8 cellular contexts compared by ENCODE assay signal in the genomic region with DNA sequence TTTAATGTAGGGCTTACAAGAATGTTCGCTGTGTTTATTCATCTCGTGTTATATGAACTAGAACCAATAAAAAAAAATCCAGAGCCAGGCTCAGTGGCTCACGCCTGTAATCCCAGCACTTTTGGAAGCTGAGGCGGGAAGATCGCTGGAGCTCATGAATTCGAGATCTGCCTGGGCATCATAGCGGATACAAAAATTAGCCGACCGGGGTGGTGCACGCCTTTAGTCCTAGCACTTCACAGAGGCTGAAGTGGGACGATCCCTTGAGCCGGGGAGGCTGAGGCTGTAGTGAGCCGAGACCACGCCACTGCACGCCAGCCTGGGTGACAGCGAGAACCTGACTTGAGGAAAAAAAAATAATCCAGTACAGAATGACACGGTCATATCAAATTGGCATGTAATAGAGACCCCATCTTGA. TPM values are rescaled to one million over a fixed set of nuclear protein-coding genes. Genes with fewer than 3 reads are reported as not detected.
DNase-seq lines count a peak whose midpoint lies in the region; ATAC-seq and TF ChIP-seq lines count a peak whose summit lies in the region.

No MANE protein-coding gene starts in this region.

- DNase-seq in NCI-H2029 (lab: John Stamatoyannopoulos, UW) (peak; percentile 18), NCI-H2029 treated with DMSO at 0.1 percent for 48 hours (lab: John Stamatoyannopoulos, UW) (no peak), fibroblast of mammary gland (ENCODE audit: low read depth) (no peak), pons (ENCODE audit: low spot score) (peak; percentile 18), NCI-H2107 treated with DMSO at 0.1 percent for 48 hours (lab: John Stamatoyannopoulos, UW; ENCODE audit: unreplicated experiment) (no peak)
- DNase-seq in activated CD4-positive, alpha-beta T cell treated with anti-CD3 and anti-CD28 coated beads, Interleukin-2, amount 10 ng/mL, durations not matched to agents 7 days and 5 days: peak; percentile 61

- peaks cover 17% of the 10 kb centered on the region for H3K36me3 Mint-ChIP-seq in activated CD4-positive, alpha-beta T cell treated with anti-CD3 and anti-CD28 coated beads, Interleukin-2, amount 10 ng/mL, durations not matched to agents 7 days and 5 days (ENCODE audit: low read depth)

- peaks cover 3% of the 10 kb centered on the region for H3K9me3 Mint-ChIP-seq in activated CD4-positive, alpha-beta T cell treated with anti-CD3 and anti-CD28 coated beads, Interleukin-2, amount 10 ng/mL, durations not matched to agents 7 days and 5 days

- no peaks in the 10 kb centered on the region for H3K27me3 Mint-ChIP-seq in activated CD4-positive, alpha-beta T cell treated with anti-CD3 and anti-CD28 coated beads, Interleukin-2, amount 10 ng/mL, durations not matched to agents 7 days and 5 days

- H3K27me3 ChIP-seq in HUES48 (ENCODE audit: control insufficient read depth, insufficient read depth, low read length): no peaks in the 10 kb centered on the region

- peak overlapping the region; percentile 98 for H3K27ac ChIP-seq in HUES48 (ENCODE audit: low read depth, low read length)

- peak overlapping the region; percentile 99 for H3K4me3 Mint-ChIP-seq in activated CD4-positive, alpha-beta T cell treated with anti-CD3 and anti-CD28 coated beads, Interleukin-2, amount 10 ng/mL, durations not matched to agents 7 days and 5 days

- no peak for ATAC-seq in HG03159 (IDR thresholded peaks at IDR 0.05; ENCODE audit: unreplicated experiment)

- H3K4me1 Mint-ChIP-seq in activated CD4-positive, alpha-beta T cell treated with anti-CD3 and anti-CD28 coated beads, Interleukin-2, amount 10 ng/mL, durations not matched to agents 7 days and 5 days: peaks cover 73% of the 10 kb centered on the region

- H3K9me3 ChIP-seq in HUES48 (ENCODE audit: control insufficient read depth, insufficient read depth, low read length): no peaks in the 10 kb centered on the region

- POLR2A ChIA-PET in activated CD4-positive, alpha-beta T cell treated with anti-CD3 and anti-CD28 coated beads, Interleukin-2, amount 10 ng/mL, durations not matched to agents 7 days and 5 days (lab: Charles Lee): interaction anchor here (0.6 to 12.5 kb wide), 28 partner anchors 14 to 1845 kb away, joined by 3 to 593 read pairs (median 6); partner anchors contain the start of gene TRIM27

- peak overlapping the region; percentile 100 for H3K27ac Mint-ChIP-seq in activated CD4-positive, alpha-beta T cell treated with anti-CD3 and anti-CD28 coated beads, Interleukin-2, amount 10 ng/mL, durations not matched to agents 7 days and 5 days

- H3K36me3 ChIP-seq in HUES48 (ENCODE audit: control insufficient read depth, insufficient read depth, low read length): no peaks in the 10 kb centered on the region

- H3K4me3 ChIP-seq in HUES48 (ENCODE audit: low read depth, low read length): peak overlapping the region; percentile 68
- peak overlapping the region; percentile 80 for H3K4me3 ChIP-seq in fibroblast of mammary gland (ENCODE audit: control insufficient read depth, low read depth, low read length)

- CTCF ChIA-PET in activated CD4-positive, alpha-beta T cell treated with anti-CD3 and anti-CD28 coated beads, Interleukin-2, amount 10 ng/mL, durations not matched to agents 7 days and 5 days (lab: Charles Lee): interaction anchor here (0.6 to 6.3 kb wide), 13 partner anchors 15 to 1668 kb away, joined by 3 to 47 read pairs (median 6); a partner anchor contains a TSS

- TF ChIP-seq CTCF in fibroblast of mammary gland (conservative IDR thresholded peaks at IDR 0.05; ENCODE audit: control insufficient read depth, insufficient read depth, low read depth, low read length): no peak

- H3K9ac ChIP-seq in HUES48 (ENCODE audit: low read depth, low read length): peak overlapping the region; percentile 100

- peaks cover 29% of the 10 kb centered on the region for H3K4me1 ChIP-seq in HUES48 (ENCODE audit: control insufficient read depth, insufficient read depth, low read length)

RNA-seq across cellular contexts. Expression of gene OR2B2, which starts 46.2 kb away (rescaled TPM):
- not detected for total RNA-seq in activated CD4-positive, alpha-beta T cell treated with anti-CD3 and anti-CD28 coated beads, Interleukin-2, amount 10 ng/mL, durations not matched to agents 7 days and 5 days

Comparison
In these comparisons a context has a peak if more than half of its experiments do, and no peak if none do; other contexts are left out.
1. DNase-seq: peak in NCI-H2029 (single experiment), activated CD4-positive, alpha-beta T cell treated with anti-CD3 and anti-CD28 coated beads, Interleukin-2, amount 10 ng/mL, durations not matched to agents 7 days and 5 days (single experiment) and pons (single experiment); none in NCI-H2029 treated with DMSO at 0.1 percent for 48 hours (single experiment), fibroblast of mammary gland (single experiment) and NCI-H2107 treated with DMSO at 0.1 percent for 48 hours (single experiment).